ENCODE assay signal across 13 cellular contexts in genomic region chr17:31854672-31855071, GRCh38.
"Had no signal": no experiment of that assay in that cellular context is flagged by ENCODE, and none has a peak within 500 bp of the region (broad histone marks: within the 10 kb centered on the region; RNA-seq: fewer than 3 reads in every experiment).

No MANE protein-coding gene starts in this region.

- H3K27ac ChIP-seq: adrenal gland, colonic mucosa, tibial artery, uterus, VCaP had no signal

- H3K4me3 ChIP-seq: adrenal gland, colonic mucosa, esophagus squamous epithelium, tibial artery, uterus had no signal

- H3K4me1 ChIP-seq: uterus had no signal

- H3K36me3 ChIP-seq: colonic mucosa, uterus had no signal

- H3K27me3 ChIP-seq: adrenal gland, colonic mucosa, esophagus squamous epithelium, tibial artery, uterus had no signal

- DNase-seq: activated CD4-positive, alpha-beta T cell treated with anti-CD3 and anti-CD28 coated beads, Interleukin-2, amount 50 U/mL, for 48 hours; adrenal gland; caudate nucleus; colonic mucosa; esophagus squamous epithelium; head of caudate nucleus; mesenchymal stem cell; nucleus accumbens; stimulated activated CD4-positive, alpha-beta T cell treated with anti-CD3 and anti-CD28 coated beads, Interleukin-2, amount 100 ng/mL, for 48 hours; stimulated activated naive B cell treated with anti-CD40 and anti-IgM and Interleukin-4, amounts not matched to agents 10 μg/mL and 1 μg/mL and 100 μg/mL, for 72 hours; tibial artery; uterus had no signal

- H3K9me3 ChIP-seq: adrenal gland, colonic mucosa, esophagus squamous epithelium, tibial artery, uterus had no signal
